Comparison of ENCODE assay signal across 8 cellular contexts in genomic region chr12:93399183-93399863, GRCh38. TPM values are rescaled to one million over a fixed set of nuclear protein-coding genes. Genes with fewer than 3 reads are reported as not detected.
DNase-seq lines count a peak whose midpoint lies in the region; ATAC-seq, FAIRE-seq and TF ChIP-seq lines count a peak whose summit lies in the region.
"Not testable (repeated sequence)": the region's sequence is repeated elsewhere in the genome, so short reads cannot be mapped to it uniquely, and the experiment has no call there.

No MANE protein-coding gene starts in this region.

- not testable (repeated sequence) for H4K20me1 ChIP-seq in OCI-LY3 (ENCODE audit: insufficient read depth, low read length); GM12878 (ENCODE audit: control insufficient read depth, insufficient read depth)

- not testable (repeated sequence) for H3K4me1 ChIP-seq in OCI-LY3 (ENCODE audit: low read length); GM12878 (ENCODE audit: control insufficient read depth, insufficient read depth, low read length)
- H3K4me1 ChIP-seq in kidney (ENCODE audit: control insufficient read depth in 1 of 2, insufficient read depth in 1 of 2, low read depth in 1 of 2, low read length in 2 of 2) = peaks cover 0 to 18% of the 10 kb centered on the region in 2 donors

- not testable (repeated sequence) for H2AFZ ChIP-seq in OCI-LY3 (ENCODE audit: low read depth, low read length); GM12878 (ENCODE audit: control insufficient read depth, low read depth, low read length)

- not testable (repeated sequence) for H3K79me2 ChIP-seq in OCI-LY3 (ENCODE audit: low read length); GM12878 (ENCODE audit: control insufficient read depth, insufficient read depth, low read length)

- WGBS in GM12878 (ENCODE audit: insufficient coverage, insufficient replicate concordance, low lambda C conversion rate, missing lambda C conversion rate) = no CpG with 5 or more reads among the region's 5 CpGs

- RAD21 ChIA-PET in GM12878 (lab: Charles Lee; ENCODE audit: unreplicated experiment) = interaction anchor here (1.8 to 3.6 kb wide), 2 partner anchors 18 to 102 kb away, joined by 4 to 37 read pairs; no protein-coding TSS in a partner anchor

- H3K27me3 ChIP-seq in OCI-LY3 (ENCODE audit: low read depth, low read length); GM12878 (replicated peaks in 1 of 2; ENCODE audit: control insufficient read depth in 2 of 2, insufficient read depth in 2 of 2, low read length in 1 of 2): not testable (repeated sequence)

- not testable (repeated sequence) for TF ChIP-seq RAD21 in GM12878 (IDR thresholded peaks at IDR 0.05; ENCODE audit: insufficient read depth, low read depth, low read length)

- H3K36me3 ChIP-seq in OCI-LY3 (replicated peaks; ENCODE audit: low read depth, low read length) (peaks cover 13% of the 10 kb centered on the region), GM12878 (ENCODE audit: control insufficient read depth in 2 of 2, insufficient read depth in 2 of 2, low read length in 1 of 2) (peaks cover 4 to 26% of the 10 kb centered on the region in 2 experiments), kidney (ENCODE audit: control insufficient read depth in 1 of 2, insufficient read depth in 2 of 2, low read length in 2 of 2) (peaks cover 5 to 22% of the 10 kb centered on the region in 2 donors)

- SMC1A ChIA-PET in GM12878 (lab: Charles Lee; ENCODE audit: uncharacterized antibody, unreplicated experiment) = interaction anchor here (1.0 to 4.1 kb wide), 8 partner anchors 12 to 470 kb away, joined by 4 to 53 read pairs (median 28); partner anchors contain the start of gene EEA1

- H3K9ac ChIP-seq in OCI-LY3 (ENCODE audit: low read length); GM12878 (ENCODE audit: control insufficient read depth, insufficient read depth, low read length); kidney (ENCODE audit: low read length in 2 of 2): not testable (repeated sequence)

- H3K27ac ChIP-seq in OCI-LY3 (ENCODE audit: low read length) = peak overlapping the region; percentile 19
- not testable (repeated sequence) for H3K27ac ChIP-seq in GM12878 (ENCODE audit: control insufficient read depth, insufficient read depth); kidney (ENCODE audit: low read depth in 2 of 2, low read length in 2 of 2)

- TF ChIP-seq CTCF in OCI-LY3 (IDR thresholded peaks at IDR 0.05; ENCODE audit: low read depth, low read length); GM12878 (IDR thresholded peaks at IDR 0.05 in 2 of 3, conservative IDR thresholded peaks at IDR 0.05 in 1 of 3; ENCODE audit: control insufficient read depth in 2 of 3, extremely low read depth in 1 of 3, insufficient read depth in 1 of 3, low read depth in 3 of 3, low read length in 3 of 3); kidney (IDR thresholded peaks at IDR 0.05; ENCODE audit: borderline replicate concordance, extremely low read depth, insufficient read depth): not testable (repeated sequence)

- H3K9me3 ChIP-seq in OCI-LY3 (ENCODE audit: insufficient read depth, low read length); GM12878 (replicated peaks; ENCODE audit: control insufficient read depth, insufficient read depth, low read length); kidney (ENCODE audit: control insufficient read depth in 1 of 2, low read length in 2 of 2): not testable (repeated sequence)

- H3K4me2 ChIP-seq in OCI-LY3 (ENCODE audit: low read length); GM12878 (ENCODE audit: control insufficient read depth, insufficient read depth): not testable (repeated sequence)

- TF ChIP-seq POLR2A in GM12878 (IDR thresholded peaks at IDR 0.05; ENCODE audit: low read depth, low read length) = not testable (repeated sequence)

- FAIRE-seq in GM12878 (lab: Jason Lieb, UNC) (peak; percentile 99), kidney (lab: Jason Lieb, UNC) (peak; percentile 98)

- not testable (repeated sequence) for DNase-seq in GM12878 (ENCODE audit: low read depth, low spot score); kidney; stimulated activated naive CD8-positive, alpha-beta T cell treated with anti-CD3 and anti-CD28 coated beads, Interleukin-15, Interleukin-2, amounts not matched to agents 100 U/mL and 50 U/mL, for 24 hours

- POLR2A ChIA-PET in GM12878 (lab: Charles Lee) = not testable (repeated sequence)

- intact Hi-C loops in GM12878 (cut with micrococcal nuclease; ENCODE audit: unreplicated experiment) = loop anchor here (5.0 to 10.0 kb wide), 2 partner anchors 565 to 703 kb away; no protein-coding TSS in a partner anchor
- intact Hi-C loops in kidney (cut with DNase I) = not testable (repeated sequence)

- BruUV-seq in GM12878 (replicated peaks; lab: Mats Ljungman, UMichigan) = not testable (repeated sequence)

- CTCF ChIA-PET in GM12878 (lab: Yijun Ruan, JAX) = interaction anchor here (0.6 to 4.6 kb wide), 5 partner anchors 21 to 523 kb away, joined by 4 to 95 read pairs (median 43); no protein-coding TSS in a partner anchor

- peak; percentile 72 for ATAC-seq in GM18517 (IDR thresholded peaks at IDR 0.05; ENCODE audit: unreplicated experiment)
- peak; percentile 57 for ATAC-seq in GM19468 (IDR thresholded peaks at IDR 0.05; ENCODE audit: extremely low read depth, unreplicated experiment)
- ATAC-seq in HG02642 (IDR thresholded peaks at IDR 0.05; ENCODE audit: poor library complexity, unreplicated experiment) = peak; percentile 89
- ATAC-seq in HG03139 (IDR thresholded peaks at IDR 0.05; ENCODE audit: unreplicated experiment) = peak; percentile 83
- ATAC-seq in GM12878 = peak; percentile 99
- peak; percentile 98 for ATAC-seq in stimulated activated naive CD8-positive, alpha-beta T cell treated with anti-CD3 and anti-CD28 coated beads, Interleukin-15, Interleukin-2, amounts not matched to agents 100 U/mL and 50 U/mL, for 24 hours

- H3K4me3 ChIP-seq in OCI-LY3 (ENCODE audit: low read length); GM12878; kidney (ENCODE audit: low read length in 2 of 2): not testable (repeated sequence)

- in situ Hi-C loops in GM12878 (cut with MboI) = loop anchor here (5.0 kb wide), 1 partner anchor 372 kb away; no protein-coding TSS in a partner anchor

- TF ChIP-seq EP300 in GM12878 (IDR thresholded peaks at IDR 0.05; ENCODE audit: borderline replicate concordance in 1 of 2, control insufficient read depth in 1 of 2, low read depth in 2 of 2, low read length in 2 of 2) = not testable (repeated sequence)

RNA-seq across cellular contexts. Expression of gene NUDT4, which starts 21.6 kb away (rescaled TPM):
- total RNA-seq in GM12878 (2013; cell fraction: nucleolus; rRNA removed) = 56.5 and 57.3 TPM in 2 replicates
- total RNA-seq in GM12878 (2014; rRNA removed) (70.4 and 77.0 TPM in 2 replicates), GM12878 (2014; rRNA removed; fragmentation: Illumina TruSeq; extraction: Trizol) (89.9 and 91.6 TPM in 2 replicates), GM12878 (2021) (81.1 and 82.9 TPM in 2 replicates), kidney (127 TPM)
- 27.8 TPM for polyA plus RNA-seq in GM12878 (2011; ENCODE audit: low read depth)
- polyA plus RNA-seq in GM12878 (2011; rRNA removed) (61.8 and 103 TPM in 2 replicates), GM12878 (2014; fragmentation: Illumina TruSeq; extraction: Trizol) (84.0 and 110 TPM in 2 replicates), GM12878 (2014; fragmentation: Nextera tagmentation; extraction: Ambion mirVana) (10 to 100 TPM; 26.6 to 36.6 TPM), GM12878 (2014; rRNA removed) (53.3 and 56.8 TPM in 2 replicates), GM12878 (2016; fragmentation: Nextera tagmentation; extraction: Ambion mirVana) (10 to 100 TPM; 27.0 to 64.4 TPM), kidney (ENCODE audit: insufficient read depth, low read depth, low replicate concordance) (104 TPM)
- 20.3 and 24.5 TPM in 2 replicates for polyA plus RNA-seq in GM12878 (2011; cell fraction: cytosol; rRNA removed)
- 9.7 and 12.0 TPM in 2 replicates for polyA plus RNA-seq in GM12878 (2011; cell fraction: nucleus; rRNA removed)
- polyA plus RNA-seq in GM12878 (2012) = 60.5 and 61.5 TPM in 2 replicates
- polyA minus RNA-seq in GM12878 (2011; rRNA and poly(A)+ RNA removed) = 27.8 and 40.1 TPM in 2 replicates
- 21.4 and 23.3 TPM in 2 replicates for polyA minus RNA-seq in GM12878 (2011; cell fraction: cytosol; rRNA and poly(A)+ RNA removed)
- polyA minus RNA-seq in GM12878 (2011; cell fraction: nucleus; rRNA and poly(A)+ RNA removed) = 11.8 and 22.6 TPM in 2 replicates

RNA-seq across cellular contexts. Expression of gene UBE2N, which starts 42.4 kb away (rescaled TPM):
- 47.0 and 47.3 TPM in 2 replicates for total RNA-seq in GM12878 (2013; cell fraction: nucleolus; rRNA removed)
- total RNA-seq in GM12878 (2014; rRNA removed) (316 and 345 TPM in 2 replicates), GM12878 (2014; rRNA removed; fragmentation: Illumina TruSeq; extraction: Trizol) (301 and 306 TPM in 2 replicates), GM12878 (2021) (242 and 243 TPM in 2 replicates), kidney (84.7 TPM)
- polyA plus RNA-seq in GM12878 (2011; ENCODE audit: low read depth) = 39.6 TPM
- polyA plus RNA-seq in GM12878 (2011; rRNA removed) (312 and 365 TPM in 2 replicates), GM12878 (2014; fragmentation: Illumina TruSeq; extraction: Trizol) (394 and 481 TPM in 2 replicates), GM12878 (2014; fragmentation: Nextera tagmentation; extraction: Ambion mirVana) (100 to 1,000 TPM; 699 to 945 TPM), GM12878 (2014; rRNA removed) (492 and 503 TPM in 2 replicates), GM12878 (2016; fragmentation: Nextera tagmentation; extraction: Ambion mirVana) (100 to 1,000 TPM; 522 to 545 TPM), kidney (ENCODE audit: insufficient read depth, low read depth, low replicate concordance) (97.3 TPM)
- 152 and 211 TPM in 2 replicates for polyA plus RNA-seq in GM12878 (2011; cell fraction: cytosol; rRNA removed)
- 93.2 and 152 TPM in 2 replicates for polyA plus RNA-seq in GM12878 (2011; cell fraction: nucleus; rRNA removed)
- 190 and 239 TPM in 2 replicates for polyA plus RNA-seq in GM12878 (2012)
- 159 and 169 TPM in 2 replicates for polyA minus RNA-seq in GM12878 (2011; rRNA and poly(A)+ RNA removed)
- 60.4 and 74.1 TPM in 2 replicates for polyA minus RNA-seq in GM12878 (2011; cell fraction: cytosol; rRNA and poly(A)+ RNA removed)
- 11.5 and 18.6 TPM in 2 replicates for polyA minus RNA-seq in GM12878 (2011; cell fraction: nucleus; rRNA and poly(A)+ RNA removed)
